ENCODE assay signal across 30 cellular contexts in the genomic region with DNA sequence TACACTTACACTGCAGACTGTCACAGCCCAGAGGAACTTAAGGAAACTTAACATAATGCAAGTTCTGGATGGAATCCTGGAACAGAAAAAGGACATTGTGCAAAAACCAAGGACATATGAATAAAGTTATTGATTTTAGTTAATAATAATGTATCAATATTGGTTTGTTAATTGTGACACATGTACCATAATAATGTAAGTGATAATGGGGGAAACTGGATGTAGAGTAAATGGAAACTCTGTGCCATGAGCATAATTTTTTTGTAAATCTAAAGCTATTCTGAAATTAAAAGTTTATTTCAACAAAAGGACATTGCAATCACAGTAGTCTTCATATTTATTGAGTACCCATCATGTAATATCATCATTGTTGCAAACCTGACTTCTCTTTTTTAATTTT.
"Had no signal": no experiment of that assay in that cellular context is flagged by ENCODE, and none has a peak within 500 bp of the region (broad histone marks: within the 10 kb centered on the region; RNA-seq: fewer than 3 reads in every experiment).

No MANE protein-coding gene starts in this region.

- H3K4me1 ChIP-seq: adrenal gland, ascending aorta, body of pancreas, breast epithelium had no signal

- H3K27ac ChIP-seq: adrenal gland, ascending aorta, body of pancreas, brain microvascular endothelial cell, breast epithelium, cardiac muscle cell had no signal

- H3K27me3 ChIP-seq: adrenal gland, ascending aorta, body of pancreas, brain microvascular endothelial cell, breast epithelium, cardiac muscle cell had no signal

- DNase-seq: activated effector memory CD4-positive, alpha-beta T cell treated with anti-CD3 and anti-CD28 coated beads, Interleukin-2, amount 50 U/mL, for 16 hours; activated effector memory CD4-positive, alpha-beta T cell treated with Interleukin-2 at 50 U/mL for 16 hours; activated gamma-delta T cell; activated gamma-delta T cell treated with Interleukin-2 at 50 U/mL for 16 hours; activated naive CD4-positive, alpha-beta T cell; activated naive CD4-positive, alpha-beta T cell treated with anti-CD3 and anti-CD28 coated beads for 36 hours; activated naive CD4-positive, alpha-beta T cell treated with anti-CD3 and anti-CD28 coated beads, Interleukin-2, amount 10 ng/mL, durations not matched to agents 7 days and 5 days; activated naive CD4-positive, alpha-beta T cell treated with anti-CD3 and anti-CD28 coated beads, Interleukin-2, amount 50 U/mL, for 16 hours; activated naive CD4-positive, alpha-beta T cell treated with Interleukin-2 at 50 U/mL for 16 hours; activated naive CD8-positive, alpha-beta T cell treated with anti-CD3 and anti-CD28 coated beads for 36 hours; activated naive CD8-positive, alpha-beta T cell treated with anti-CD3 and anti-CD28 coated beads, Interleukin-2, amount 10 ng/mL, durations not matched to agents 7 days and 5 days; activated naive CD8-positive, alpha-beta T cell treated with anti-CD3 and anti-CD28 coated beads, Interleukin-2, amount 50 U/mL, for 24 hours; activated T-cell treated with anti-CD3 and anti-CD28 coated beads, Interleukin-2, amount 50 U/mL, for 1 hour; activated T-cell treated with anti-CD3 and anti-CD28 coated beads, Interleukin-2, amount 50 U/mL, for 24 hours; activated T-cell treated with anti-CD3 and anti-CD28 coated beads, Interleukin-2, amount 50 U/mL, for 4 hours; activated T-cell treated with anti-CD3 and anti-CD28 coated beads, Interleukin-2, amount 50 U/mL, for 48 hours; activated T-cell treated with anti-CD3 and anti-CD28 coated beads, Interleukin-2, amount 50 U/mL, for 72 hours; adrenal gland; amniotic stem cell; amygdala; anterior cingulate cortex; aorta; body of pancreas; brain microvascular endothelial cell; caudate nucleus; central memory CD4-positive, alpha-beta T cell; cerebellar nuclear complex had no signal

- H3K4me3 ChIP-seq: adrenal gland, ascending aorta, body of pancreas, breast epithelium, cardiac muscle cell had no signal

- H3K36me3 ChIP-seq: adrenal gland, ascending aorta, brain microvascular endothelial cell, breast epithelium, cardiac muscle cell had no signal

- H3K9me3 ChIP-seq: adrenal gland, ascending aorta, body of pancreas, breast epithelium had no signal
